1 cellular context compared by ENCODE assay signal in the genomic region with DNA sequence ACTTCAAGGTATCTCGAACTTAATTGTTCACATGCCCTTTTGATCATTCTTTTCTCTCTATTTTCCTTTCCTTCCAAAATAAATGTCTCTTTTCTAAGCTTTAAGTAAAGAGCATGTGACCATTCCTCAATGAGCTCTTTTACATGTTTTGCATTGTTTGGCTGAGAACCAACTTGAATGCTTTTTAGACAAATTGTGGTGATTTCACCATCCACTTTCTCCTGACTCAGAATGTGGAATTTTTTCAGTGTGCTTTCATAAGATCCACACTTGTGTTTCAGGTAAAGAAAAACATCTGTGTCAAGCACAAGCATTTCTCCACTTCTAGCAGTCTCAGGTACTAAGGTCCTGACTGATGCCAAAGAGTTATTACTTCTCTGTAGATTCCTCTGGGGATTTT.
TF ChIP-seq lines count a peak whose summit lies in the region.

No MANE protein-coding gene starts in this region.

TF ChIP-seq in GM23338, 12 proteins besides CTCF, POLR2A, EP300 and RAD21:
- no peak for TF ChIP-seq CREB1 (CRISPR knock-in tag; IDR thresholded peaks at IDR 0.05; ENCODE audit: low read depth)
- TF ChIP-seq REST (IDR thresholded peaks at IDR 0.05; ENCODE audit: unreplicated experiment) = no peak
- TF ChIP-seq ZNF462 (CRISPR knock-in tag; IDR thresholded peaks at IDR 0.05) = no peak
- TF ChIP-seq JUNB (IDR thresholded peaks at IDR 0.05; ENCODE audit: unreplicated experiment) = no peak
- TF ChIP-seq, protein P1, sequence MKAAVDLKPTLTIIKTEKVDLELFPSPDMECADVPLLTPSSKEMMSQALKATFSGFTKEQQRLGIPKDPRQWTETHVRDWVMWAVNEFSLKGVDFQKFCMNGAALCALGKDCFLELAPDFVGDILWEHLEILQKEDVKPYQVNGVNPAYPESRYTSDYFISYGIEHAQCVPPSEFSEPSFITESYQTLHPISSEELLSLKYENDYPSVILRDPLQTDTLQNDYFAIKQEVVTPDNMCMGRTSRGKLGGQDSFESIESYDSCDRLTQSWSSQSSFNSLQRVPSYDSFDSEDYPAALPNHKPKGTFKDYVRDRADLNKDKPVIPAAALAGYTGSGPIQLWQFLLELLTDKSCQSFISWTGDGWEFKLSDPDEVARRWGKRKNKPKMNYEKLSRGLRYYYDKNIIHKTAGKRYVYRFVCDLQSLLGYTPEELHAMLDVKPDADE (IDR thresholded peaks at IDR 0.05) = no peak
- no peak for TF ChIP-seq NANOG (IDR thresholded peaks at IDR 0.05; ENCODE audit: borderline replicate concordance)
- TF ChIP-seq STAT1 (IDR thresholded peaks at IDR 0.05; ENCODE audit: unreplicated experiment) = no peak
- TF ChIP-seq EZH2 (IDR thresholded peaks at IDR 0.05; ENCODE audit: low read depth, unreplicated experiment) = no peak
- no peak for TF ChIP-seq EZH2phosphoT487 (IDR thresholded peaks at IDR 0.05; ENCODE audit: unreplicated experiment)
- no peak for TF ChIP-seq ZNF331 (CRISPR knock-in tag; IDR thresholded peaks at IDR 0.05; ENCODE audit: low read depth)
- no peak for TF ChIP-seq ZNF114 (CRISPR knock-in tag; IDR thresholded peaks at IDR 0.05)
- no peak for TF ChIP-seq POLR2AphosphoS5 (IDR thresholded peaks at IDR 0.05; ENCODE audit: low read depth)
